8 cellular contexts compared by ENCODE assay signal in genomic region chr14:77322209-77322902, GRCh38. TPM values are rescaled to one million over a fixed set of nuclear protein-coding genes. Genes with fewer than 3 reads are reported as not detected.
DNase-seq lines count a peak whose midpoint lies in the region; ATAC-seq and TF ChIP-seq lines count a peak whose summit lies in the region.

No MANE protein-coding gene starts in this region.

- no peak for TF ChIP-seq CTCF in liver (IDR thresholded peaks at IDR 0.05; ENCODE audit: low read depth, low read length, missing input control)
- TF ChIP-seq CTCF in upper lobe of left lung (IDR thresholded peaks at IDR 0.05) = no peak

- 32% methylated on average over 5 of the region's 5 CpGs for WGBS in liver
- 59 to 69% methylated on average over 5 of the region's 5 CpGs for WGBS in upper lobe of left lung, 2 donors

- ATAC-seq in upper lobe of left lung (ENCODE audit: low FRiP score in 2 of 2) (no peak), GM21360 (IDR thresholded peaks at IDR 0.05; ENCODE audit: unreplicated experiment) (no peak), GM18505 (IDR thresholded peaks at IDR 0.05; ENCODE audit: unreplicated experiment) (no peak)

- no peak for TF ChIP-seq EP300 in upper lobe of left lung (IDR thresholded peaks at IDR 0.05)

- H3K27ac ChIP-seq in liver (ENCODE audit: low read depth in 1 of 2, low read length in 2 of 2) (peak overlapping the region; percentile 93 to 99), upper lobe of left lung (peak overlapping the region; percentile 92 to 98 (median 96))

- no peaks in the 10 kb centered on the region for H3K9me3 Mint-ChIP-seq in activated naive CD4-positive, alpha-beta T cell treated with anti-CD3 and anti-CD28 coated beads, Interleukin-2, amount 50 U/mL, for 24 hours
- H3K9me3 Mint-ChIP-seq in activated naive CD8-positive, alpha-beta T cell treated with anti-CD3 and anti-CD28 coated beads for 36 hours = no peaks in the 10 kb centered on the region

- H3K9me3 ChIP-seq in liver (ENCODE audit: control insufficient read depth in 4 of 4, low read length in 3 of 4) = no peaks in the 10 kb centered on the region
- no peaks in the 10 kb centered on the region for H3K9me3 ChIP-seq in upper lobe of left lung

- no peaks in the 10 kb centered on the region for H3K27me3 Mint-ChIP-seq in activated naive CD4-positive, alpha-beta T cell treated with anti-CD3 and anti-CD28 coated beads, Interleukin-2, amount 50 U/mL, for 24 hours
- no peaks in the 10 kb centered on the region for H3K27me3 Mint-ChIP-seq in activated naive CD8-positive, alpha-beta T cell treated with anti-CD3 and anti-CD28 coated beads for 36 hours

- H3K4me3 ChIP-seq in liver (ENCODE audit: low read depth in 1 of 3, low read length in 3 of 3) (peak overlapping the region; percentile 15 to 87 (median 49)), upper lobe of left lung (peak overlapping the region; percentile 63 to 100 (median 98))

- H3K27ac Mint-ChIP-seq in activated naive CD4-positive, alpha-beta T cell treated with anti-CD3 and anti-CD28 coated beads, Interleukin-2, amount 50 U/mL, for 24 hours = peak overlapping the region; percentile 65
- peak overlapping the region; percentile 100 for H3K27ac Mint-ChIP-seq in activated naive CD8-positive, alpha-beta T cell treated with anti-CD3 and anti-CD28 coated beads for 36 hours

- peaks cover 6 to 63% (median 54%) of the 10 kb centered on the region in 4 donors for H3K4me1 ChIP-seq in liver (ENCODE audit: control insufficient read depth in 4 of 4, insufficient read depth in 4 of 4, low read length in 3 of 4)
- peaks cover 12 to 21% (median 14%) of the 10 kb centered on the region in 4 donors for H3K4me1 ChIP-seq in upper lobe of left lung

- H3K36me3 Mint-ChIP-seq in activated naive CD4-positive, alpha-beta T cell treated with anti-CD3 and anti-CD28 coated beads, Interleukin-2, amount 50 U/mL, for 24 hours = no peaks in the 10 kb centered on the region
- H3K36me3 Mint-ChIP-seq in activated naive CD8-positive, alpha-beta T cell treated with anti-CD3 and anti-CD28 coated beads for 36 hours = no peaks in the 10 kb centered on the region

- TF ChIP-seq RAD21 in liver (IDR thresholded peaks at IDR 0.05) = no peak

- peaks cover 14% of the 10 kb centered on the region for H3K4me1 Mint-ChIP-seq in activated naive CD4-positive, alpha-beta T cell treated with anti-CD3 and anti-CD28 coated beads, Interleukin-2, amount 50 U/mL, for 24 hours
- peaks cover 13% of the 10 kb centered on the region for H3K4me1 Mint-ChIP-seq in activated naive CD8-positive, alpha-beta T cell treated with anti-CD3 and anti-CD28 coated beads for 36 hours

- no peaks in the 10 kb centered on the region for H3K36me3 ChIP-seq in liver (ENCODE audit: control insufficient read depth in 4 of 4, insufficient read depth in 3 of 4, low read depth in 1 of 4, low read length in 3 of 4)
- no peaks in the 10 kb centered on the region for H3K36me3 ChIP-seq in upper lobe of left lung

- H3K9ac ChIP-seq in liver (ENCODE audit: low read depth in 1 of 2, low read length in 2 of 2) = peak overlapping the region; percentile 40 to 64

- no peaks in the 10 kb centered on the region for H3K27me3 ChIP-seq in liver (ENCODE audit: control insufficient read depth in 4 of 4, insufficient read depth in 4 of 4, low read length in 3 of 4)
- no peaks in the 10 kb centered on the region for H3K27me3 ChIP-seq in upper lobe of left lung

- TF ChIP-seq POLR2A in upper lobe of left lung (IDR thresholded peaks at IDR 0.05) = no peak
- TF ChIP-seq POLR2A in GM18505 (IDR thresholded peaks at IDR 0.05; ENCODE audit: borderline replicate concordance, extremely low read depth, insufficient read depth, insufficient read length) = no peak

- peak overlapping the region; percentile 97 for H3K4me3 Mint-ChIP-seq in activated naive CD4-positive, alpha-beta T cell treated with anti-CD3 and anti-CD28 coated beads, Interleukin-2, amount 50 U/mL, for 24 hours
- peak overlapping the region; percentile 98 for H3K4me3 Mint-ChIP-seq in activated naive CD8-positive, alpha-beta T cell treated with anti-CD3 and anti-CD28 coated beads for 36 hours

- no peak for DNase-seq in activated naive CD4-positive, alpha-beta T cell (lab: John Stamatoyannopoulos, UW)
- no peak for DNase-seq in activated naive CD8-positive, alpha-beta T cell treated with anti-CD3 and anti-CD28 coated beads for 36 hours
- no peak for DNase-seq in upper lobe of left lung
- no peak for DNase-seq in SW480 (ENCODE audit: low spot score)

TF ChIP-seq in liver, 16 proteins besides CTCF, POLR2A, EP300 and RAD21 (continues in another document):
- TF ChIP-seq TAF1 (conservative IDR thresholded peaks at IDR 0.05) = no peak
- TF ChIP-seq RXRA (IDR thresholded peaks at IDR 0.05) = no peak
- no peak for TF ChIP-seq ZBTB33 (IDR thresholded peaks at IDR 0.05)
- TF ChIP-seq FOXA1 (IDR thresholded peaks at IDR 0.05) = no peak
- TF ChIP-seq JUND (IDR thresholded peaks at IDR 0.05) = no peak
- no peak for TF ChIP-seq MAX (IDR thresholded peaks at IDR 0.05)
- TF ChIP-seq REST (IDR thresholded peaks at IDR 0.05) = no peak
- TF ChIP-seq ATF3 (IDR thresholded peaks at IDR 0.05) = no peak
- no peak for TF ChIP-seq NR2F2 (IDR thresholded peaks at IDR 0.05)
- TF ChIP-seq HNF4A (conservative IDR thresholded peaks at IDR 0.05) = no peak
- no peak for TF ChIP-seq FOXA2 (IDR thresholded peaks at IDR 0.05)
- TF ChIP-seq GABPA (IDR thresholded peaks at IDR 0.05 in 1 of 2, conservative IDR thresholded peaks at IDR 0.05 in 1 of 2) = no peak
- TF ChIP-seq YY1 (IDR thresholded peaks at IDR 0.05) = no peak

RNA-seq across cellular contexts. Expression of gene GSTZ1, which starts 1.5 kb away (rescaled TPM):
- total RNA-seq in activated naive CD8-positive, alpha-beta T cell treated with anti-CD3 and anti-CD28 coated beads for 36 hours = 10 to 100 TPM; 20.2 to 22.3 TPM
- 100 to 1,000 TPM in 1 of 2 donors, 10 to 100 TPM in 1; 14.9 to 183 TPM for total RNA-seq in liver
- polyA plus RNA-seq in liver = 10 to 100 TPM; 52.0 to 70.4 TPM
- total RNA-seq in upper lobe of left lung = 10 to 100 TPM; 12.4 to 35.6 (median 19.0) TPM

RNA-seq across cellular contexts. Expression of gene POMT2, which starts 1.7 kb away (rescaled TPM):
- total RNA-seq in activated naive CD8-positive, alpha-beta T cell treated with anti-CD3 and anti-CD28 coated beads for 36 hours = 10 to 100 TPM; 14.2 to 18.1 TPM
- total RNA-seq in liver (10 to 100 TPM in 1 of 2 donors, 1 to 10 TPM in 1; 5.3 to 13.1 TPM), upper lobe of left lung (10 to 100 TPM; 14.6 to 36.7 (median 25.4) TPM)
- polyA plus RNA-seq in liver = 1 to 10 TPM; 4.8 to 5.2 TPM

RNA-seq across cellular contexts. Expression of gene NGB, which starts 51.4 kb away (rescaled TPM):
- total RNA-seq in activated naive CD8-positive, alpha-beta T cell treated with anti-CD3 and anti-CD28 coated beads for 36 hours = not detected
- total RNA-seq in liver = not detected
- not detected for polyA plus RNA-seq in liver
- total RNA-seq in upper lobe of left lung = under 1 TPM in 1 of 6 donors, not detected in 5; 0.30 TPM

RNA-seq across cellular contexts. Expression of gene TMED8, which starts 54.5 kb away (rescaled TPM):
- total RNA-seq in activated naive CD8-positive, alpha-beta T cell treated with anti-CD3 and anti-CD28 coated beads for 36 hours = 10 to 100 TPM; 25.0 to 26.0 TPM
- total RNA-seq in liver = 1 to 10 TPM; 6.9 TPM
- polyA plus RNA-seq in liver = 1 to 10 TPM; 1.3 to 1.6 TPM
- total RNA-seq in upper lobe of left lung = 10 to 100 TPM in 4 of 6 donors, 1 to 10 TPM in 2; 7.8 to 20.6 (median 11.2) TPM

RNA-seq across cellular contexts. Expression of gene SAMD15, which starts 54.8 kb away (rescaled TPM):
- total RNA-seq in activated naive CD8-positive, alpha-beta T cell treated with anti-CD3 and anti-CD28 coated beads for 36 hours = under 1 TPM; 0.34 to 0.45 TPM
- total RNA-seq in liver (under 1 TPM; 0.19 to 0.50 TPM), upper lobe of left lung (1 to 10 TPM in 4 of 6 donors, under 1 TPM in 2; 0.67 to 8.8 (median 1.5) TPM)
- under 1 TPM in 1 of 2 donors, not detected in 1; 0.10 TPM for polyA plus RNA-seq in liver
